ENCODE assay signal across 8 cellular contexts in the genomic region with DNA sequence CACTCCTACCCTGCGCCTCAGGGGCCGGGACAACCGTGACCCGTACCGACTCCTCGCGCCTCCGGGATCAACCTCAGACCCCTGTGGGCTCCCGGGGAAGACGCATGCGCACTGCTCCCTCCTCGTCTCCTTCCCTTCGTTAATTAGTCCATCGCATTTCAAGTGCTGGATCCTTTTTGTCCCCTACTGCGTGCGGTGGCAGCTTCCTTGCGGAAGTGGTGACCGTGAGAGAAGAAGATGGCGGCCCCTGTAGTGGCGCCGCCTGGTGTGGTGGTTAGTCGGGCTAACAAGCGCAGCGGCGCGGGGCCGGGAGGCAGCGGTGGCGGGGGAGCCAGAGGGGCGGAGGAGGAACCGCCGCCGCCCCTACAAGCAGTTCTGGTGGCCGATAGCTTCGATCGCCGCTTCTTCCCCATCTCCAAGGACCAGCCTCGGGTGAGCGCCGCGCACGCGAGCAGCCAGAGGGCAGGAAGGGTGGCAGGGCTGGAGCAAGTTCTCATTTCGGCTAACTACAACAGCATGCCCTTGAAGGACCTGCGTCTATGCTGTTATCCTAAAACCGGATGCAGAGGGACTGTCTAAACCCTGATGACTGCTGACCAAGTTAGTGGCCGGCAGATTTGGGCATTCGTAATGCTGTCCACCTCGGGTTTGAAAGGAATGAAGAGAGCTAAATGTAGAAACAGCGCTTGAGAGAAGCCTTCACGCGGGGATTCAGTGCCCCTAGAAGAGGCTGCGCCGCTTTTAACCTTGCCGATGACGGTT. TPM values are rescaled to one million over a fixed set of nuclear protein-coding genes. Genes with fewer than 3 reads are reported as not detected.
A peak's percentile ranks its signal among the peaks of the same experiment; 100 is the strongest.
DNase-seq lines count a peak whose midpoint lies in the region; ATAC-seq and TF ChIP-seq lines count a peak whose summit lies in the region.

EIF2B5 (plus strand) TSS at position 210 of the 762 bp plus-strand sequence; CDS start at position 238, 28 bp downstream.

- peak within 1 kb of the TSS; percentile 92 for H3K27ac Mint-ChIP-seq in activated CD4-positive, alpha-beta T cell treated with anti-CD3 and anti-CD28 coated beads for 36 hours

- H3K9me3 ChIP-seq in BE2C, result no peaks in the 10 kb centered on the region

- TF ChIP-seq POLR2A in GM19193 (IDR thresholded peaks at IDR 0.05; ENCODE audit: extremely low read depth, insufficient read depth, insufficient read length), result peak; percentile 92

- H3K27me3 Mint-ChIP-seq in activated CD4-positive, alpha-beta T cell treated with anti-CD3 and anti-CD28 coated beads for 36 hours, result no peaks in the 10 kb centered on the region

- H3K4me1 Mint-ChIP-seq in activated CD4-positive, alpha-beta T cell treated with anti-CD3 and anti-CD28 coated beads for 36 hours, result peaks cover 29% of the 10 kb centered on the region

- intact Hi-C loops in activated CD4-positive, alpha-beta T cell treated with anti-CD3 and anti-CD28 coated beads for 36 hours (cut with DNase I, micrococcal nuclease), result loop anchor here (1.0 to 10.0 kb wide), 11 partner anchors 19 to 498 kb away; partner anchors contain the start of genes ABCF3 (in 2 of the 2), AP2M1 (in 2 of the 2), DVL3 (in 2 of the 2) and EEF1AKMT4 (in 2 of the 2)

- H3K36me3 ChIP-seq in BE2C, result peaks cover 25% of the 10 kb centered on the region

- H3K9me3 Mint-ChIP-seq in activated CD4-positive, alpha-beta T cell treated with anti-CD3 and anti-CD28 coated beads for 36 hours (ENCODE audit: low read depth), result no peaks in the 10 kb centered on the region

- peak within 1 kb of the TSS; percentile 97 for H3K4me3 Mint-ChIP-seq in activated CD4-positive, alpha-beta T cell treated with anti-CD3 and anti-CD28 coated beads for 36 hours

- DNase-seq in BE2C (peak; percentile 94), NCI-H510A treated with DMSO at 0.1 percent for 48 hours (lab: John Stamatoyannopoulos, UW) (peak; percentile 95), choroid plexus epithelial cell (ENCODE audit: low read depth) (peak; percentile 89), kidney tubule cell (ENCODE audit: low spot score) (peak; percentile 95)
- DNase-seq in activated CD4-positive, alpha-beta T cell treated with anti-CD3 and anti-CD28 coated beads for 36 hours, result peak; percentile 93
- peak; percentile 88 for DNase-seq in stimulated activated CD4-positive, alpha-beta T cell treated with anti-CD3 and anti-CD28 coated beads, Interleukin-1b, Interleukin-23, amount 100 ng/mL, for 48 hours

- H3K4me3 ChIP-seq in BE2C (ENCODE audit: low read depth, low read length) (peak within 1 kb of the TSS; percentile 100), choroid plexus epithelial cell (ENCODE audit: low read depth, low read length) (peak within 1 kb of the TSS; percentile 87)

- H3K27me3 ChIP-seq in BE2C, result no peaks in the 10 kb centered on the region

- peak; percentile 84 for ATAC-seq in HG03439 (IDR thresholded peaks at IDR 0.05; ENCODE audit: unreplicated experiment)
- ATAC-seq in activated CD4-positive, alpha-beta T cell treated with anti-CD3 and anti-CD28 coated beads for 36 hours, result peak; percentile 90

- CTCF ChIA-PET in activated CD4-positive, alpha-beta T cell treated with anti-CD3 and anti-CD28 coated beads for 36 hours (lab: Charles Lee), result interaction anchor here (0.9 to 3.0 kb wide), 4 partner anchors 9 to 242 kb away, joined by 3 to 11 read pairs (median 4); no protein-coding TSS in a partner anchor

- peaks cover 18% of the 10 kb centered on the region for H3K36me3 Mint-ChIP-seq in activated CD4-positive, alpha-beta T cell treated with anti-CD3 and anti-CD28 coated beads for 36 hours (ENCODE audit: low read depth)

- TF ChIP-seq CTCF in BE2C (IDR thresholded peaks at IDR 0.05; ENCODE audit: low read depth, low read length) (peak; percentile 48), choroid plexus epithelial cell (conservative IDR thresholded peaks at IDR 0.05; ENCODE audit: low read depth, low read length) (peak; percentile 54)

- POLR2A ChIA-PET in activated CD4-positive, alpha-beta T cell treated with anti-CD3 and anti-CD28 coated beads for 36 hours (lab: Charles Lee), result no interaction called here

- H3K4me1 ChIP-seq in BE2C, result no peaks in the 10 kb centered on the region; the same call in 1 of the 2 replicates

RNA-seq across cellular contexts. Expression of gene EIF2B5, which starts in this region (rescaled TPM):
- polyA plus RNA-seq in BE2C (2012; ENCODE audit: insufficient read depth, insufficient read length, low read depth), result 88.5 TPM
- 10 to 100 TPM; 46.4 to 60.6 TPM for total RNA-seq in activated CD4-positive, alpha-beta T cell treated with anti-CD3 and anti-CD28 coated beads for 36 hours

Comparison
In these comparisons a context has a peak if more than half of its experiments do, and no peak if none do; other contexts are left out.
1. Peak in every context shown above with its lines: DNase-seq, ATAC-seq and H3K4me3 ChIP-seq.